Comparison of ENCODE assay signal across 18 cellular contexts in the genomic region with DNA sequence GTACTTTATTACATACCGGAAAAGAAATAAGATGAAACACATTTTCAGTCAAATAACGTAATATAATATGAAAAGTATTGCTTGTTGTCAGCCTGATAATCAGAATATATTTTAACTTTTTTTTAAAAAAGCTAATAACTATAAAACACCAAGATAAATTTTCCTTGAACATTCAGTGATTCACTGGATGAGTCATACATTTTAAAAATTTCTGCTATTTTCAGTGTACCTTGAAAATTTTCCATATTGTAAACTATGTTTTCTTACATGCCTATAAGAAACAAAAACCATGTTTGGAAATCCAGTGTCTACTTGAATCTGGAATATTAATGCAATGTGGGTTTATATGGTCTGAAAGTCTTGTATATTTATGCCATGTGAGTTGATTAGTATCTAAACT. TPM values are rescaled to one million over a fixed set of nuclear protein-coding genes. Genes with fewer than 3 reads are reported as not detected.
"Had no signal": no experiment of that assay in that cellular context is flagged by ENCODE, and none has a peak within 500 bp of the region (broad histone marks: within the 10 kb centered on the region; RNA-seq: fewer than 3 reads in every experiment).

No MANE protein-coding gene starts in this region.

- H3K4me1 ChIP-seq: gastrocnemius medialis, psoas muscle, tibial nerve had no signal

- H3K36me3 ChIP-seq: gastrocnemius medialis, tibial nerve had no signal

- H3K9me3 ChIP-seq: gastrocnemius medialis, mucosa of descending colon, psoas muscle, tibial nerve had no signal

- ATAC-seq: activated T-cell treated with anti-CD3 and anti-CD28 coated beads, Interleukin-2, amount 50 U/mL, for 4 hours; gastrocnemius medialis; mucosa of descending colon; psoas muscle; right cardiac atrium had no signal

- DNase-seq: activated CD4-positive, alpha-beta T cell treated with anti-CD3 and anti-CD28 coated beads, Interleukin-2, amount 10 ng/mL, durations not matched to agents 7 days and 5 days; activated CD8-positive, alpha-beta memory T cell treated with anti-CD3 and anti-CD28 coated beads, Interleukin-2, amount 50 U/mL, for 4 hours; activated effector memory CD4-positive, alpha-beta T cell treated with Interleukin-2 at 50 U/mL for 16 hours; activated naive CD4-positive, alpha-beta T cell treated with anti-CD3 and anti-CD28 coated beads, Interleukin-2, amount 50 U/mL, for 16 hours; activated T-cell treated with anti-CD3 and anti-CD28 coated beads, Interleukin-2, amount 50 U/mL, for 4 hours; dorsolateral prefrontal cortex; gastrocnemius medialis; head of caudate nucleus; mucosa of descending colon; naive B cell; psoas muscle; right cardiac atrium; T-helper 1 cell; T-helper 9 cell had no signal

- H3K27ac ChIP-seq: dorsolateral prefrontal cortex, epithelial cell of prostate, gastrocnemius medialis, psoas muscle, tibial nerve had no signal

- FAIRE-seq: bronchial epithelial cell, urothelium cell line had no signal

- H3K4me3 ChIP-seq: dorsolateral prefrontal cortex, gastrocnemius medialis, mucosa of descending colon, psoas muscle, tibial nerve had no signal

- H3K27me3 ChIP-seq: gastrocnemius medialis, tibial nerve had no signal

RNA-seq across cellular contexts. Expression of a gene that starts 36.3 kb away (rescaled TPM):
- total RNA-seq: activated CD4-positive, alpha-beta T cell treated with anti-CD3 and anti-CD28 coated beads, Interleukin-2, amount 10 ng/mL, durations not matched to agents 7 days and 5 days had no signal
